1 cellular context compared by ENCODE assay signal in genomic region chr10:101818119-101818957, GRCh38.
TF ChIP-seq lines count a peak whose summit lies in the region.

OGA (minus strand) TSS chr10:101818444; CDS start chr10:101818022, 422 bp downstream.

TF ChIP-seq in HepG2, 621 proteins besides CTCF, POLR2A, EP300 and RAD21 (continued from another document and continues in another):
- TF ChIP-seq ZNF503 (CRISPR knock-in tag; IDR thresholded peaks at IDR 0.05) (peak; percentile 74; the same call in 1 of the 2 replicates), ZNF12 (CRISPR knock-in tag; IDR thresholded peaks at IDR 0.05) (no peak), ZNF547 (CRISPR knock-in tag; IDR thresholded peaks at IDR 0.05) (no peak; the same call in none of the 2 replicates), HNRNPL (IDR thresholded peaks at IDR 0.05; ENCODE audit: low read depth, low read length) (0 out of 2 replicates have a peak, but pooled peaks have one; percentile 39), SIN3A (IDR thresholded peaks at IDR 0.05; ENCODE audit: borderline replicate concordance, low read depth, low read length) (0 out of 2 replicates have a peak, but pooled peaks have one; percentile 51), MTA1 (CRISPR knock-in tag; IDR thresholded peaks at IDR 0.05; ENCODE audit: borderline replicate concordance) (no peak), BHLHE40 (IDR thresholded peaks at IDR 0.05; ENCODE audit: low read length) (peak; percentile 99), SRF (IDR thresholded peaks at IDR 0.05; ENCODE audit: low read depth, low read length) (no peak), ZKSCAN1 (IDR thresholded peaks at IDR 0.05; ENCODE audit: low read length) (no peak), ZFP82 (CRISPR knock-in tag; IDR thresholded peaks at IDR 0.05; ENCODE audit: borderline replicate concordance) (no peak), WIZ (CRISPR knock-in tag; IDR thresholded peaks at IDR 0.05) (no peak), KLF6 (CRISPR knock-in tag; IDR thresholded peaks at IDR 0.05) (no peak; the same call in none of the 2 replicates), ZNF317 (CRISPR knock-in tag; IDR thresholded peaks at IDR 0.05) (peak; percentile 8; the same call in 1 of the 2 replicates), SNAI1 (CRISPR knock-in tag; IDR thresholded peaks at IDR 0.05; ENCODE audit: borderline replicate concordance) (no peak), EZH2 (conservative IDR thresholded peaks at IDR 0.05; ENCODE audit: low read depth, low read length) (no peak), TARDBP (CRISPR knock-in tag; IDR thresholded peaks at IDR 0.05) (peak; percentile 91; the same call in 1 of the 2 replicates), TOPORS (CRISPR knock-in tag; IDR thresholded peaks at IDR 0.05) (peak; percentile 42; the same call in 1 of the 2 replicates), RNF219 (CRISPR knock-in tag; IDR thresholded peaks at IDR 0.05) (no peak), ZNF580 (CRISPR knock-in tag; IDR thresholded peaks at IDR 0.05; ENCODE audit: borderline replicate concordance, low read depth) (no peak), ZFP62 (CRISPR knock-in tag; IDR thresholded peaks at IDR 0.05) (peak; percentile 44; the same call in 1 of the 2 replicates), ZNF615 (CRISPR knock-in tag; IDR thresholded peaks at IDR 0.05; ENCODE audit: borderline replicate concordance) (no peak), ZNF33B (CRISPR knock-in tag; IDR thresholded peaks at IDR 0.05) (0 out of 2 replicates have a peak, but pooled peaks have one; percentile 20), YEATS2 (CRISPR knock-in tag; IDR thresholded peaks at IDR 0.05; ENCODE audit: borderline replicate concordance) (peak; percentile 34; the same call in 1 of the 2 replicates), SNAPC2 (CRISPR knock-in tag; IDR thresholded peaks at IDR 0.05) (no peak), KAT2B (IDR thresholded peaks at IDR 0.05; ENCODE audit: borderline replicate concordance, low read depth, low read length) (no peak), CBX5 (CRISPR knock-in tag; IDR thresholded peaks at IDR 0.05; ENCODE audit: borderline replicate concordance) (0 out of 2 replicates have a peak, but pooled peaks have one; percentile 4), KLF16 (CRISPR knock-in tag; IDR thresholded peaks at IDR 0.05) (0 out of 4 replicates have a peak, but pooled peaks of 1 of the 2 experiments have one; percentile 34), ZNF614 (CRISPR knock-in tag; IDR thresholded peaks at IDR 0.05; ENCODE audit: borderline replicate concordance) (peak; percentile 35), GATA4 (IDR thresholded peaks at IDR 0.05; ENCODE audit: borderline replicate concordance, low read depth) (0 out of 2 replicates have a peak, but pooled peaks have one; percentile 39), MED1 (CRISPR knock-in tag; IDR thresholded peaks at IDR 0.05) (peak; percentile 79), ZFYVE20 (CRISPR knock-in tag; IDR thresholded peaks at IDR 0.05; ENCODE audit: borderline replicate concordance, low read depth) (no peak), SP4 (CRISPR knock-in tag; IDR thresholded peaks at IDR 0.05) (peak; percentile 9; the same call in 1 of the 2 replicates), ZSCAN5A (CRISPR knock-in tag; IDR thresholded peaks at IDR 0.05; ENCODE audit: borderline replicate concordance) (0 out of 2 replicates have a peak, but pooled peaks have one; percentile 32), ZNF788 (CRISPR knock-in tag; IDR thresholded peaks at IDR 0.05; ENCODE audit: borderline replicate concordance) (peak; percentile 67; the same call in 1 of the 2 replicates), ZMYM3 (CRISPR knock-in tag; IDR thresholded peaks at IDR 0.05) (0 out of 2 replicates have a peak, but pooled peaks have one; percentile 6), RFXAP (CRISPR knock-in tag; IDR thresholded peaks at IDR 0.05; ENCODE audit: borderline replicate concordance) (no peak), PHF20 (CRISPR knock-in tag; IDR thresholded peaks at IDR 0.05) (peak; percentile 63), POLR2AphosphoS5 (IDR thresholded peaks at IDR 0.05; ENCODE audit: low read depth, low read length) (peak; percentile 93), ATF5 (CRISPR knock-in tag; IDR thresholded peaks at IDR 0.05; ENCODE audit: low read depth) (no peak), SRSF4 (IDR thresholded peaks at IDR 0.05; ENCODE audit: low read depth, low read length, poor library complexity, severe bottlenecking) (no peak), ZNF256 (CRISPR knock-in tag; conservative IDR thresholded peaks at IDR 0.05) (0 out of 2 replicates have a peak, but pooled peaks have one; percentile 69), POLR2AphosphoS2 (IDR thresholded peaks at IDR 0.05; ENCODE audit: low read depth, low read length) (peak; percentile 72; the same call in 1 of the 2 replicates), ZNF501 (CRISPR knock-in tag; IDR thresholded peaks at IDR 0.05) (peak; percentile 90), ZNF724P (CRISPR knock-in tag; IDR thresholded peaks at IDR 0.05; ENCODE audit: borderline replicate concordance) (no peak), ZNF451 (CRISPR knock-in tag; IDR thresholded peaks at IDR 0.05) (peak; percentile 58; the same call in 1 of the 2 replicates), ZNF33A (CRISPR knock-in tag; IDR thresholded peaks at IDR 0.05; ENCODE audit: borderline replicate concordance) (no peak; the same call in 1 of the 2 replicates), ZNF850 (CRISPR knock-in tag; conservative IDR thresholded peaks at IDR 0.05) (no peak), CBFB (CRISPR knock-in tag; IDR thresholded peaks at IDR 0.05) (peak; percentile 45; the same call in 1 of the 2 replicates), UBTF (CRISPR knock-in tag; IDR thresholded peaks at IDR 0.05) (peak; percentile 64), KDM5B (CRISPR knock-in tag; IDR thresholded peaks at IDR 0.05; ENCODE audit: borderline replicate concordance) (no peak), ZBTB42 (CRISPR knock-in tag; IDR thresholded peaks at IDR 0.05) (no peak), SALL2 (CRISPR knock-in tag; IDR thresholded peaks at IDR 0.05) (peak; percentile 68), SMAD1 (CRISPR knock-in tag; IDR thresholded peaks at IDR 0.05; ENCODE audit: borderline replicate concordance, low read depth) (0 out of 2 replicates have a peak, but pooled peaks have one; percentile 33), ZNF24 (IDR thresholded peaks at IDR 0.05) (peak; percentile 89), ZFP1 (CRISPR knock-in tag; IDR thresholded peaks at IDR 0.05) (peak; percentile 40; the same call in 1 of the 2 replicates), ZNF263 (CRISPR knock-in tag; IDR thresholded peaks at IDR 0.05) (0 out of 2 replicates have a peak, but pooled peaks have one; percentile 11), ZNF343 (CRISPR knock-in tag; IDR thresholded peaks at IDR 0.05) (no peak), RFX5 (IDR thresholded peaks at IDR 0.05; ENCODE audit: low read depth, low read length) (no peak), ZFP36L1 (CRISPR knock-in tag; IDR thresholded peaks at IDR 0.05) (no peak), KDM2A (CRISPR knock-in tag; IDR thresholded peaks at IDR 0.05; ENCODE audit: borderline replicate concordance, low read depth) (peak; percentile 79), AHDC1 (CRISPR knock-in tag; IDR thresholded peaks at IDR 0.05; ENCODE audit: borderline replicate concordance) (peak; percentile 76; the same call in 1 of the 2 replicates)
